ENCODE assay signal across 1 cellular context in the genomic region with DNA sequence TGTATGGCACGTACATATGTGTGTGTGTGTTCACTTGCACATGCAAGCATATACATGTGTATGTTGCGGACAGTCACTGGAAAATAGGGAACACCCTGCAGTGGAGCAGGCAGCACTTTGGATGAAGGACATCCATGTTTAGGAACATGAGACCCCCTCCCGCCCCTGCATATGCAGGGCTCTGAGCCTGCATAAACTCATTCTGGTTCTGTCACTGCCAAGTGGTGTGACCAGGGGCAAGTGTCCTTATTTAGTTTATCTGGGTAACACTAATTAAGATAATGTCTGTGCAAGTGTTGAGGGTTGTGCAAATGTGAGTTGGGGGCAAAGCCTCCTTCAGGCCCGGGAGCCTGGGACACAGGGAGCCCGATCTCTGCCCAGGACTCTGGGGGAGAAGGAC.
TF ChIP-seq lines count a peak whose summit lies in the region.

No MANE protein-coding gene starts in this region.

TF ChIP-seq in SK-N-SH, 30 proteins besides CTCF, POLR2A, EP300 and RAD21:
- no peak for TF ChIP-seq CHD2 (IDR thresholded peaks at IDR 0.05; ENCODE audit: low read length, partially characterized antibody)
- TF ChIP-seq FOXJ3 (CRISPR knock-in tag; IDR thresholded peaks at IDR 0.05) = no peak
- TF ChIP-seq POLR2AphosphoS5 (IDR thresholded peaks at IDR 0.05; ENCODE audit: low read depth, low read length) = no peak
- TF ChIP-seq, protein P1, sequence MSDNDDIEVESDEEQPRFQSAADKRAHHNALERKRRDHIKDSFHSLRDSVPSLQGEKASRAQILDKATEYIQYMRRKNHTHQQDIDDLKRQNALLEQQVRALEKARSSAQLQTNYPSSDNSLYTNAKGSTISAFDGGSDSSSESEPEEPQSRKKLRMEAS (IDR thresholded peaks at IDR 0.05; ENCODE audit: low read depth) = no peak
- TF ChIP-seq, protein P2, sequence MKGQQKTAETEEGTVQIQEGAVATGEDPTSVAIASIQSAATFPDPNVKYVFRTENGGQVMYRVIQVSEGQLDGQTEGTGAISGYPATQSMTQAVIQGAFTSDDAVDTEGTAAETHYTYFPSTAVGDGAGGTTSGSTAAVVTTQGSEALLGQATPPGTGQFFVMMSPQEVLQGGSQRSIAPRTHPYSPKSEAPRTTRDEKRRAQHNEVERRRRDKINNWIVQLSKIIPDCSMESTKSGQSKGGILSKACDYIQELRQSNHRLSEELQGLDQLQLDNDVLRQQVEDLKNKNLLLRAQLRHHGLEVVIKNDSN (IDR thresholded peaks at IDR 0.05; ENCODE audit: borderline replicate concordance, low read depth) = no peak
- no peak for TF ChIP-seq RXRA (IDR thresholded peaks at IDR 0.05; ENCODE audit: borderline replicate concordance, low read depth)
- no peak for TF ChIP-seq JUND (IDR thresholded peaks at IDR 0.05)
- TF ChIP-seq, protein P3, sequence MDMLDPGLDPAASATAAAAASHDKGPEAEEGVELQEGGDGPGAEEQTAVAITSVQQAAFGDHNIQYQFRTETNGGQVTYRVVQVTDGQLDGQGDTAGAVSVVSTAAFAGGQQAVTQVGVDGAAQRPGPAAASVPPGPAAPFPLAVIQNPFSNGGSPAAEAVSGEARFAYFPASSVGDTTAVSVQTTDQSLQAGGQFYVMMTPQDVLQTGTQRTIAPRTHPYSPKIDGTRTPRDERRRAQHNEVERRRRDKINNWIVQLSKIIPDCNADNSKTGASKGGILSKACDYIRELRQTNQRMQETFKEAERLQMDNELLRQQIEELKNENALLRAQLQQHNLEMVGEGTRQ (IDR thresholded peaks at IDR 0.05; ENCODE audit: borderline replicate concordance, low read depth, low read length) = no peak
- TF ChIP-seq FOXM1 (IDR thresholded peaks at IDR 0.05; ENCODE audit: low read depth) = no peak
- no peak for TF ChIP-seq RCOR1 (IDR thresholded peaks at IDR 0.05; ENCODE audit: low read length)
- no peak for TF ChIP-seq TAF1 (IDR thresholded peaks at IDR 0.05; ENCODE audit: borderline replicate concordance, low read depth, low read length)
